Comparison of ENCODE assay signal across 10 cellular contexts in genomic region chr6:7219310-7219709, GRCh38.
DNase-seq lines count a peak whose midpoint lies in the region; TF ChIP-seq lines count a peak whose summit lies in the region.
"Had no signal": no experiment of that assay in that cellular context is flagged by ENCODE, and none has a peak within 500 bp of the region (broad histone marks: within the 10 kb centered on the region; RNA-seq: fewer than 3 reads in every experiment).

No MANE protein-coding gene starts in this region.

- POLR2A ChIA-PET in RWPE1 (lab: Yijun Ruan, JAX; ENCODE audit: low non-redundant PET) = no interaction called here

- TF ChIP-seq CTCF in RWPE1 (conservative IDR thresholded peaks at IDR 0.05; ENCODE audit: low read depth) = no peak
- TF ChIP-seq CTCF in fibroblast of pulmonary artery (IDR thresholded peaks at IDR 0.05; ENCODE audit: low read length, missing control alignments) = no peak

- H3K4me3 ChIP-seq in fibroblast of pulmonary artery (replicated peaks; ENCODE audit: low read depth, low read length) = no peak overlapping the region
- H3K4me3 ChIP-seq in skeletal muscle cell (ENCODE audit: low read depth, low read length) = no peak overlapping the region
- H3K4me3 ChIP-seq: SJCRH30 had no signal

- in situ Hi-C loops in Caki2 (cut with HindIII; ENCODE audit: low pct_unique_long_range_greater_than_20kb, low sequenced_read_pairs) = no loop called here

- DNase-seq in Caki2 (ENCODE audit: low read depth) = peak; percentile 37
- DNase-seq in RWPE1 (ENCODE audit: low spot score) = no peak
- peak; percentile 20 for DNase-seq in fibroblast of pulmonary artery (ENCODE audit: low read depth)
- peak; percentile 39 for DNase-seq in skeletal muscle cell (ENCODE audit: low read depth)
- DNase-seq in putamen (ENCODE audit: low spot score) = no peak
- no peak for DNase-seq in amniotic stem cell (lab: John Stamatoyannopoulos, UW)
- no peak for DNase-seq in NOMO-1 (lab: John Stamatoyannopoulos, UW; ENCODE audit: unreplicated experiment in 2 of 2)
- no peak for DNase-seq in stimulated activated naive CD4-positive, alpha-beta T cell treated with Interleukin-2 at 50 U/mL for 16 hours (lab: John Stamatoyannopoulos, UW)
- DNase-seq: NCI-H1048, SJCRH30 had no signal

- CTCF ChIA-PET in RWPE1 (lab: Yijun Ruan, JAX) = interaction anchor here (0.7 kb wide), 1 partner anchor 544 kb away, joined by 7 read pairs; no protein-coding TSS in a partner anchor

- peak overlapping the region; percentile 59 for H3K27ac ChIP-seq in RWPE1
- H3K27ac ChIP-seq: SJCRH30 had no signal

Comparison
In these comparisons a context has a peak if more than half of its experiments do, and no peak if none do; other contexts are left out.
1. DNase-seq: peak in Caki2 (single experiment), fibroblast of pulmonary artery (single experiment) and skeletal muscle cell (single experiment); none in RWPE1 (single experiment), putamen (single experiment), amniotic stem cell (single experiment), NOMO-1 (0 of 2) and stimulated activated naive CD4-positive, alpha-beta T cell treated with Interleukin-2 at 50 U/mL for 16 hours (single experiment).